ENCODE assay signal across 8 cellular contexts in genomic region chr12:104604070-104604994, GRCh38.
A peak's percentile ranks its signal among the peaks of the same experiment; 100 is the strongest.
DNase-seq lines count a peak whose midpoint lies in the region; ATAC-seq and TF ChIP-seq lines count a peak whose summit lies in the region.

No MANE protein-coding gene starts in this region.

- peak; percentile 52 for ATAC-seq in GM19025 (IDR thresholded peaks at IDR 0.05; ENCODE audit: low read depth, unreplicated experiment)
- ATAC-seq in HG03139 (IDR thresholded peaks at IDR 0.05; ENCODE audit: unreplicated experiment) = peak; percentile 67

- H3K9ac ChIP-seq in skeletal muscle satellite cell (ENCODE audit: low read depth, low read length) = peak overlapping the region; percentile 53

- H3K4me1 ChIP-seq in adrenal gland (replicated peaks in 1 of 2) (peaks cover 16 to 51% of the 10 kb centered on the region in 2 donors), hepatocyte (ENCODE audit: insufficient read depth) (peaks cover 15% of the 10 kb centered on the region), skeletal muscle satellite cell (ENCODE audit: control insufficient read depth, insufficient read depth, low read length) (peaks cover 34% of the 10 kb centered on the region)

- intact Hi-C loops in adrenal gland (cut with DNase I) = no loop called here

- peak in 1 of 2 donors; percentile 22 for TF ChIP-seq POLR2A in adrenal gland (IDR thresholded peaks at IDR 0.05)

- DNase-seq in A172 (ENCODE audit: low spot score) = peak; percentile 89
- DNase-seq in SIG-M5 treated with dmso at 0.1 percent for 504 hours (lab: John Stamatoyannopoulos, UW; ENCODE audit: unreplicated experiment) = peak; percentile 91
- peak; percentile 79 to 94 (median 93) for DNase-seq in adrenal gland
- DNase-seq in hepatocyte (ENCODE audit: low spot score) = peak; percentile 83
- no peak for DNase-seq in cerebellar cortex (ENCODE audit: low spot score)

- TF ChIP-seq CTCF in adrenal gland (IDR thresholded peaks at IDR 0.05) (peak in 1 of 6 experiments; percentile 13), hepatocyte (IDR thresholded peaks at IDR 0.05; ENCODE audit: poor library complexity) (no peak)

- peak overlapping the region in 1 of 4 donors; percentile 35 for H3K4me3 ChIP-seq in adrenal gland
- no peak overlapping the region for H3K4me3 ChIP-seq in hepatocyte
- peak overlapping the region; percentile 40 for H3K4me3 ChIP-seq in skeletal muscle satellite cell (ENCODE audit: low read length)

- no peaks in the 10 kb centered on the region for H3K79me2 ChIP-seq in hepatocyte

- no peaks in the 10 kb centered on the region for H3K36me3 ChIP-seq in adrenal gland (replicated peaks in 1 of 2)
- no peaks in the 10 kb centered on the region for H3K36me3 ChIP-seq in hepatocyte (replicated peaks; ENCODE audit: insufficient read depth, low read depth)
- no peaks in the 10 kb centered on the region for H3K36me3 ChIP-seq in skeletal muscle satellite cell (ENCODE audit: insufficient read depth, low read length)

- 21 to 31% (median 26%) methylated on average over 9 to 10 of the region's 10 CpGs for WGBS in adrenal gland, 4 donors
- 53% methylated on average over 10 of the region's 10 CpGs for WGBS in hepatocyte (ENCODE audit: low lambda C conversion rate, missing lambda C conversion rate)

- no peaks in the 10 kb centered on the region for H3K9me3 ChIP-seq in adrenal gland (replicated peaks in 1 of 3)
- no peaks in the 10 kb centered on the region for H3K9me3 ChIP-seq in hepatocyte (ENCODE audit: low read depth)
- no peaks in the 10 kb centered on the region for H3K9me3 ChIP-seq in skeletal muscle satellite cell (replicated peaks; ENCODE audit: low read length)

- no peaks in the 10 kb centered on the region for H4K20me1 ChIP-seq in hepatocyte (ENCODE audit: insufficient read depth, poor library complexity, severe bottlenecking)

- H3K4me2 ChIP-seq in hepatocyte = peak overlapping the region; percentile 38
- peak overlapping the region; percentile 69 for H3K4me2 ChIP-seq in skeletal muscle satellite cell (ENCODE audit: low read length)

- peak overlapping the region; percentile 30 to 91 (median 58) for H3K27ac ChIP-seq in adrenal gland
- H3K27ac ChIP-seq in hepatocyte = peak overlapping the region; percentile 78

- no peaks in the 10 kb centered on the region for H3K9me2 ChIP-seq in hepatocyte (replicated peaks; ENCODE audit: insufficient read depth)

- H3K27me3 ChIP-seq in adrenal gland (no peaks in the 10 kb centered on the region), hepatocyte (no peaks in the 10 kb centered on the region), skeletal muscle satellite cell (ENCODE audit: control insufficient read depth, insufficient read depth, low read length) (no peaks in the 10 kb centered on the region)

- H2AFZ ChIP-seq in hepatocyte = no peak overlapping the region
